In genomic region chr6:87700351-87700728, GRCh38 we compare ENCODE assay signal across 8 cellular contexts. TPM values are rescaled to one million over a fixed set of nuclear protein-coding genes. Genes with fewer than 3 reads are reported as not detected.
DNase-seq lines count a peak whose midpoint lies in the region; ATAC-seq, FAIRE-seq and TF ChIP-seq lines count a peak whose summit lies in the region.

No MANE protein-coding gene starts in this region.

- H3K9me3 ChIP-seq in ES-I3 (ENCODE audit: control insufficient read depth, insufficient read depth, low read length), result no peaks in the 10 kb centered on the region
- no peaks in the 10 kb centered on the region for H3K9me3 ChIP-seq in PC-9 (ENCODE audit: insufficient read depth, low read depth)
- H3K9me3 ChIP-seq in esophagus (ENCODE audit: control insufficient read depth in 2 of 2, insufficient read depth in 1 of 2, low read depth in 1 of 2, low read length in 1 of 2), result no peaks in the 10 kb centered on the region
- no peaks in the 10 kb centered on the region for H3K9me3 ChIP-seq in pancreas

- peaks cover 67% of the 10 kb centered on the region for H3K79me2 ChIP-seq in PC-9 (ENCODE audit: low read depth)

- TF ChIP-seq CTCF in PC-9 (conservative IDR thresholded peaks at IDR 0.05) (no peak), pancreas (IDR thresholded peaks at IDR 0.05) (no peak)

- peaks cover 10% of the 10 kb centered on the region for H3K4me1 ChIP-seq in ES-I3 (ENCODE audit: insufficient read depth, low read length)
- H3K4me1 ChIP-seq in PC-9 (replicated peaks; ENCODE audit: insufficient read depth), result peaks cover 24% of the 10 kb centered on the region
- no peaks in the 10 kb centered on the region for H3K4me1 ChIP-seq in esophagus (ENCODE audit: control insufficient read depth in 2 of 2, insufficient read depth in 2 of 2, low read length in 1 of 2)
- peaks cover 13 to 24% (median 18%) of the 10 kb centered on the region in 3 donors for H3K4me1 ChIP-seq in pancreas

- peaks cover 32% of the 10 kb centered on the region for H3F3A ChIP-seq in PC-9 (ENCODE audit: insufficient read depth, low read depth)

- intact Hi-C loops in PC-9 (cut with micrococcal nuclease; ENCODE audit: unreplicated experiment), result loop anchor here (2.0 to 5.0 kb wide), 6 partner anchors 97 to 1597 kb away; partner anchors contain the start of genes CFAP206 and SLC35A1
- intact Hi-C loops in pancreas (cut with DNase I), result no loop called here

- no peak for DNase-seq in PC-9
- no peak for DNase-seq in pancreas
- DNase-seq in HuH-7 (ENCODE audit: low spot score), result no peak
- no peak for DNase-seq in NOMO-1 treated with dmso at 0.1 percent for 144 hours (lab: John Stamatoyannopoulos, UW; ENCODE audit: unreplicated experiment)
- no peak for DNase-seq in stimulated activated CD4-positive, alpha-beta T cell treated with anti-CD3 and anti-CD28 coated beads, Interleukin-1b, Interleukin-23, amount 100 ng/mL, for 48 hours
- no peak for DNase-seq in GOT3 (lab: John Stamatoyannopoulos, UW)

- TSS peak; percentile 27 for BruUV-seq in PC-9 (replicated peaks; lab: Mats Ljungman, UMichigan)

- H3K9me2 ChIP-seq in PC-9 (ENCODE audit: insufficient read depth), result no peaks in the 10 kb centered on the region

- H3K9ac ChIP-seq in ES-I3 (ENCODE audit: low read depth, low read length), result peak overlapping the region; percentile 95

- CTCF ChIA-PET in PC-9 (lab: Charles Lee), result no interaction called here

- no peak for FAIRE-seq in pancreas (lab: Jason Lieb, UNC)

- peak overlapping the region; percentile 96 for H3K4me3 ChIP-seq in PC-9
- H3K4me3 ChIP-seq in esophagus (ENCODE audit: low read depth in 1 of 2, low read length in 2 of 2), result peak overlapping the region; percentile 49 to 100
- peak overlapping the region; percentile 74 to 99 (median 88) for H3K4me3 ChIP-seq in pancreas

- WGBS in esophagus, 2 donors, result 0 to 4% methylated on average over 1 of the region's 1 CpG
- 4 to 6% methylated on average over 1 of the region's 1 CpG for WGBS in pancreas, 2 donors

- peaks cover 53% of the 10 kb centered on the region for H4K20me1 ChIP-seq in PC-9 (ENCODE audit: insufficient read depth)

- H3K27ac ChIP-seq in PC-9 (peak overlapping the region; percentile 38; the same call in 1 of the 2 replicates), esophagus (ENCODE audit: low read depth in 2 of 2, low read length in 1 of 2) (peak overlapping the region; percentile 31 to 99), pancreas (peak overlapping the region in 3 of 4 donors; percentile 95 to 98 (median 98))

- no peaks in the 10 kb centered on the region for H3K36me3 ChIP-seq in ES-I3 (ENCODE audit: insufficient read depth, low read length)
- peaks cover 6% of the 10 kb centered on the region; the same call in 1 of the 2 replicates for H3K36me3 ChIP-seq in PC-9 (ENCODE audit: low read depth)
- no peaks in the 10 kb centered on the region for H3K36me3 ChIP-seq in esophagus (ENCODE audit: control insufficient read depth in 2 of 2, insufficient read depth in 2 of 2, low read length in 1 of 2)
- no peaks in the 10 kb centered on the region for H3K36me3 ChIP-seq in pancreas

- no peak overlapping the region for H2AFZ ChIP-seq in PC-9

- peak overlapping the region; percentile 95 for H3K4me2 ChIP-seq in PC-9

- POLR2A ChIA-PET in PC-9 (lab: Charles Lee; ENCODE audit: unreplicated experiment), result interaction anchor here (0.6 kb wide), 1 partner anchor 168 kb away, joined by 6 read pairs; no protein-coding TSS in a partner anchor

- H3K27me3 ChIP-seq in PC-9 (ENCODE audit: insufficient read depth, low read depth), result no peaks in the 10 kb centered on the region
- H3K27me3 ChIP-seq in esophagus (ENCODE audit: control insufficient read depth in 1 of 2, insufficient read depth in 2 of 2, low read length in 2 of 2), result no peaks in the 10 kb centered on the region
- H3K27me3 ChIP-seq in pancreas, result no peaks in the 10 kb centered on the region

- ATAC-seq in pancreas, result no peak

RNA-seq across cellular contexts. Expression of gene AKIRIN2, which starts 1.7 kb away (rescaled TPM):
- total RNA-seq in PC-9 (2021) (34.7 and 48.3 TPM in 2 replicates), pancreas (10 to 100 TPM in 3 of 6 donors, 1 to 10 TPM in 3; 7.3 to 20.1 (median 10.2) TPM)
- polyA plus RNA-seq in esophagus (10 to 100 TPM; 24.1 to 29.6 TPM), pancreas (10 to 100 TPM in 1 of 2 donors, 1 to 10 TPM in 1; 9.0 to 11.9 TPM)

Comparison
In these comparisons a context has a peak if more than half of its experiments do, and no peak if none do; other contexts are left out.
1. H3K27ac ChIP-seq: peak in every context shown above with its lines; median percentile 98 in pancreas; 65 in esophagus; 38 in PC-9.